Comparison of ENCODE assay signal across 29 cellular contexts in the genomic region with DNA sequence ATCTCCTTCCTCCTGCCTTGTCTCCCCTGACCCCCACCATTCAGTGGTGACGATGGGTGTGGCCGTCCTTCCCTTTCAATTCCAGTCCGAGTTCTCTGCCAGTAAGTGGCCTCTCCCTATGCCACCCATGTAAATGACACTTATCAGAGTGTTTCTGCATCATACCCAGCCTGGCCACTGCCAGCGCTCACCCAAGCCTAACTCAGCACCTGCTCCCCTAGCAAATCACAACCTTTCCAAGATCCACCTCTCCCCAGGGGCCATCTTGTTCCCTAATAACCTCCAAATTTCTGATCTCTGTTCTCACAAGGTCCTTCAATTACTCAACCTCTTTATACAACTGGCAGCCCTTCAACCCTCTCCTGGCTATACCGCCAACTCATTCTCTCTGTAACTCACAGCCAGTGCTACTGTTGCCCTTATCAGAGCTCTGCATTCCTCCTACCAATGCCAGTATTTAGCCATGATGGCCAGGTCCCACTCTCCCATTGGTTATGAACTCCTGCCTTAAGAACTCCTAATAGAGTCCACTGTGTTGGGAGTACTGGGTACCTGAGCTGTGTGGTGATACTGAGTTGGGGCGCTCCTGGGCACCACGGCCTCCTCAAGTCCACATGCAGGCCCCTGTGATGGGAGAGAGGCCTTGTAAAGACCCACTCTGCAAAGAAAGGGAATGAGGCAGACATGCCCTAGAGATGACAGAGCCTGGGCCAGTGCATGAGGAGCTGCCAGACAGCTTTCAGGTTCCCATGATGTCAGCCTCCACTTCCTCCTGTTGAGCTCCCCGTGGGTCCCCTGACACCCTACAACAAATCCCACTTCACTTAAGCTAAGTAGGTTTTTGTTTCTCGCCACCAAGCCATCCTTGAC.
DNase-seq lines count a peak whose midpoint lies in the region; ATAC-seq, FAIRE-seq and TF ChIP-seq lines count a peak whose summit lies in the region.
"Had no signal": no experiment of that assay in that cellular context is flagged by ENCODE, and none has a peak within 500 bp of the region (broad histone marks: within the 10 kb centered on the region; RNA-seq: fewer than 3 reads in every experiment).

No MANE protein-coding gene starts in this region.

- TF ChIP-seq CTCF in NB4 (IDR thresholded peaks at IDR 0.05; ENCODE audit: low read depth, low read length) (no peak), heart right ventricle (IDR thresholded peaks at IDR 0.05) (no peak), pancreas (IDR thresholded peaks at IDR 0.05) (no peak), H9 (conservative IDR thresholded peaks at IDR 0.05) (no peak)

- H2BK120ac ChIP-seq in H9 (ENCODE audit: low read depth, low read length, poor library complexity, severe bottlenecking): no peak overlapping the region

- no peak overlapping the region for H2BK5ac ChIP-seq in H9 (ENCODE audit: insufficient read length, low read length)

- H3K14ac ChIP-seq in H9 (ENCODE audit: insufficient read depth, low read length): no peak overlapping the region

- no peak overlapping the region for H2BK20ac ChIP-seq in H9 (ENCODE audit: low read depth, low read length, poor library complexity, severe bottlenecking)

- TF ChIP-seq POLR2A in NB4 (IDR thresholded peaks at IDR 0.05; ENCODE audit: extremely low read depth, insufficient read length): no peak

- intact Hi-C loops in heart right ventricle (cut with DNase I): loop anchor here in 1 of 10 donors (10.0 kb wide), 1 partner anchor 294 kb away; no protein-coding TSS in a partner anchor
- intact Hi-C loops in pancreas (cut with DNase I): loop anchor here in 1 of 3 donors (5.0 kb wide), 1 partner anchor 217 kb away; no protein-coding TSS in a partner anchor

- H3K27ac Mint-ChIP-seq in H9: peak overlapping the region in 1 of 3 experiments; percentile 59; a peak in 1 of 7 replicates
- H3K27ac Mint-ChIP-seq: activated CD8-positive, alpha-beta memory T cell treated with anti-CD3 and anti-CD28 coated beads, Interleukin-2, amount 10 ng/mL, durations not matched to agents 7 days and 5 days; stimulated activated naive CD8-positive, alpha-beta T cell treated with anti-CD3 and anti-CD28 coated beads, Interleukin-15, Interleukin-2, amounts not matched to agents 100 ng/mL and 50 ng/mL, for 24 hours; T-helper 17 cell had no signal

- ATAC-seq in heart right ventricle (peak in 6 of 8 donors; percentile 25 to 78 (median 62)), pancreas (peak; percentile 69 to 84 (median 78)), esophagus mucosa (no peak)
- no peak for ATAC-seq in stimulated activated naive CD8-positive, alpha-beta T cell treated with anti-CD3 and anti-CD28 coated beads, Interleukin-15, Interleukin-2, amounts not matched to agents 100 U/mL and 50 U/mL, for 24 hours
- ATAC-seq: activated CD4-positive, CD25-positive, alpha-beta regulatory T cell treated with anti-CD3 and anti-CD28 coated beads, Interleukin-2, amount 50 U/mL, for 24 hours; activated CD8-positive, alpha-beta memory T cell treated with anti-CD3 and anti-CD28 coated beads, Interleukin-2, amount 10 ng/mL, durations not matched to agents 7 days and 5 days; T-helper 17 cell had no signal

- H4K8ac ChIP-seq in H9 (replicated peaks; ENCODE audit: insufficient read length, low read depth, low read length): no peak overlapping the region

- H3K9me3 ChIP-seq in heart right ventricle: peaks cover 0 to 7% (median 0%) of the 10 kb centered on the region in 11 donors
- no peaks in the 10 kb centered on the region for H3K9me3 ChIP-seq in pancreas
- no peaks in the 10 kb centered on the region for H3K9me3 ChIP-seq in H9 (ENCODE audit: control insufficient read depth, low read depth, low read length)
- H3K9me3 ChIP-seq: tibial artery had no signal

- H3K4me3 ChIP-seq in NB4 (ENCODE audit: low read depth, low read length) (no peak overlapping the region), heart right ventricle (no peak overlapping the region), pancreas (no peak overlapping the region)
- H3K4me3 ChIP-seq: tibial artery had no signal

- DNase-seq in CD1c-positive myeloid dendritic cell (ENCODE audit: extremely low spot score) (peak; percentile 35), NB4 (ENCODE audit: low read depth) (peak; percentile 32), heart right ventricle (no peak), pancreas (peak in 3 of 6 donors; percentile 49 to 69 (median 59)), H9 (no peak)
- DNase-seq in stimulated activated naive CD8-positive, alpha-beta T cell treated with anti-CD3 and anti-CD28 coated beads, Interleukin-15, Interleukin-2, amounts not matched to agents 100 U/mL and 50 U/mL, for 24 hours: no peak
- DNase-seq: activated CD4-positive, alpha-beta T cell treated with anti-CD3 and anti-CD28 coated beads, Interleukin-2, amount 50 U/mL, for 4 hours; activated CD8-positive, alpha-beta memory T cell treated with anti-CD3 and anti-CD28 coated beads, Interleukin-2, amount 10 ng/mL, durations not matched to agents 7 days and 5 days; activated gamma-delta T cell treated with Interleukin-2 at 50 U/mL for 16 hours; activated T-cell treated with anti-CD3 and anti-CD28 coated beads, Interleukin-2, amount 50 U/mL, for 48 hours; cerebellar nuclear complex; DMS153; foreskin melanocyte; Karpas-422; kidney glomerular epithelial cell; mammary epithelial cell; NCI-H1436; NCI-H2107; NCI-H524 treated with DMSO at 0.1 percent for 48 hours; NK-92 treated with Interleukin-12 subunit alpha and Interleukin-12 subunit beta, amount 100 ng/mL, for 24 hours; PC-3; stimulated activated CD4-positive, alpha-beta T cell treated with anti-CD3 and anti-CD28 coated beads, Interleukin-1b, Interleukin-23, amount 100 ng/mL, for 48 hours; T-helper 17 cell; tibial artery had no signal

- H3K4me3 Mint-ChIP-seq in H9: no peak overlapping the region
- H3K4me3 Mint-ChIP-seq: activated CD8-positive, alpha-beta memory T cell treated with anti-CD3 and anti-CD28 coated beads, Interleukin-2, amount 10 ng/mL, durations not matched to agents 7 days and 5 days; neural crest cell; stimulated activated naive CD8-positive, alpha-beta T cell treated with anti-CD3 and anti-CD28 coated beads, Interleukin-15, Interleukin-2, amounts not matched to agents 100 ng/mL and 50 ng/mL, for 24 hours; T-helper 17 cell had no signal

- H3K27ac ChIP-seq in heart right ventricle (peak overlapping the region in 8 of 10 donors; percentile 3 to 48 (median 34)), pancreas (peak overlapping the region; percentile 48 to 78 (median 64)), H9 (ENCODE audit: insufficient read length, low read depth, low read length) (no peak overlapping the region)
- H3K27ac ChIP-seq: parathyroid adenoma, tibial artery had no signal

- H3K23ac ChIP-seq in H9 (ENCODE audit: insufficient read length, low read depth, low read length): no peak overlapping the region

- H3K9ac ChIP-seq in H9 (ENCODE audit: extremely low read depth, insufficient read length, low read length): no peak overlapping the region
- H3K9ac ChIP-seq: parathyroid adenoma had no signal

- peaks cover 3% of the 10 kb centered on the region for H3K27me3 Mint-ChIP-seq in H9 (ENCODE audit: low read depth)

- H2AK5ac ChIP-seq in H9 (ENCODE audit: insufficient read length, low read length): no peak overlapping the region

- H4K91ac ChIP-seq in H9 (ENCODE audit: insufficient read length, low read depth, low read length): no peak overlapping the region

- H3K36me3 Mint-ChIP-seq in H9 (ENCODE audit: insufficient read depth in 1 of 3, low read depth in 3 of 3): no peaks in the 10 kb centered on the region
- H3K36me3 Mint-ChIP-seq: activated CD8-positive, alpha-beta memory T cell treated with anti-CD3 and anti-CD28 coated beads, Interleukin-2, amount 10 ng/mL, durations not matched to agents 7 days and 5 days had no signal

- H2AFZ ChIP-seq in H9 (ENCODE audit: low read length): no peak overlapping the region
- H2AFZ ChIP-seq: parathyroid adenoma had no signal

- no peak overlapping the region for H3K4me2 ChIP-seq in H9 (ENCODE audit: insufficient read depth, insufficient read length, low read length)

- H4K20me1 ChIP-seq in H9 (ENCODE audit: control insufficient read depth, insufficient read depth, insufficient read length): no peaks in the 10 kb centered on the region

- no peak overlapping the region for H3K56ac ChIP-seq in H9 (ENCODE audit: insufficient read length, low read depth, low read length)

- no peak overlapping the region for H2BK12ac ChIP-seq in H9 (ENCODE audit: insufficient read length, low read depth, low read length)

- H3K36me3 ChIP-seq in heart right ventricle: no peaks in the 10 kb centered on the region
- no peaks in the 10 kb centered on the region for H3K36me3 ChIP-seq in pancreas
- H3K36me3 ChIP-seq: tibial artery had no signal

- H3K4ac ChIP-seq in H9 (ENCODE audit: low read depth, low read length): no peak overlapping the region

- WGBS in heart right ventricle, 2 donors: 66 to 68% methylated on average over 9 of the region's 9 CpGs
- 68 to 72% methylated on average over 9 of the region's 9 CpGs for WGBS in pancreas, 2 donors
- WGBS in H9 (ENCODE audit: extremely low coverage, insufficient read length, low lambda C conversion rate): no CpG with 5 or more reads among the region's 9 CpGs

- no peaks in the 10 kb centered on the region; a peak in 1 of 5 replicates for H3K9me3 Mint-ChIP-seq in H9
- H3K9me3 Mint-ChIP-seq: neural crest cell had no signal

- no peak overlapping the region for H4K5ac ChIP-seq in H9 (ENCODE audit: insufficient read length, low read depth, low read length)

- FAIRE-seq in pancreas (lab: Jason Lieb, UNC): no peak

- H3K18ac ChIP-seq in H9 (ENCODE audit: insufficient read length, low read depth, low read length): no peak overlapping the region

- no peak overlapping the region for H3T11ph ChIP-seq in H9 (ENCODE audit: low read length)

- H3K27me3 ChIP-seq in heart right ventricle (no peaks in the 10 kb centered on the region), pancreas (no peaks in the 10 kb centered on the region), H9 (ENCODE audit: insufficient read depth, low read length) (no peaks in the 10 kb centered on the region)
- H3K27me3 ChIP-seq: tibial artery had no signal

- no peaks in the 10 kb centered on the region for H3K79me2 ChIP-seq in H9 (ENCODE audit: insufficient read depth, low read length)
- H3K79me2 ChIP-seq: parathyroid adenoma had no signal

- no peak overlapping the region for H2BK15ac ChIP-seq in H9 (ENCODE audit: low read depth, low read length)

- H3K23me2 ChIP-seq in H9 (ENCODE audit: insufficient read length, low read depth, low read length, poor library complexity, severe bottlenecking): no peaks in the 10 kb centered on the region

- H3K4me1 Mint-ChIP-seq in H9: peaks cover 2 to 5% of the 10 kb centered on the region in 2 experiments; a peak in 2 of 4 replicates
- H3K4me1 Mint-ChIP-seq: neural crest cell had no signal

- H3K4me1 ChIP-seq in heart right ventricle: peaks cover 3 to 22% (median 8%) of the 10 kb centered on the region in 9 donors
- H3K4me1 ChIP-seq in pancreas: peaks cover 6 to 21% (median 13%) of the 10 kb centered on the region in 3 donors
- no peaks in the 10 kb centered on the region for H3K4me1 ChIP-seq in H9 (ENCODE audit: insufficient read depth, low read length)
- H3K4me1 ChIP-seq: parathyroid adenoma had no signal

- no peaks in the 10 kb centered on the region for H3K79me1 ChIP-seq in H9 (ENCODE audit: insufficient read depth, low read depth, low read length, poor library complexity, severe bottlenecking)

Comparison
In these comparisons a context has a peak if more than half of its experiments do, and no peak if none do; other contexts are left out.
1. DNase-seq: peak in CD1c-positive myeloid dendritic cell (single experiment) and NB4 (single experiment); none in heart right ventricle (0 of 2), stimulated activated naive CD8-positive, alpha-beta T cell treated with anti-CD3 and anti-CD28 coated beads, Interleukin-15, Interleukin-2, amounts not matched to agents 100 U/mL and 50 U/mL, for 24 hours (single experiment) and H9 (single experiment).
2. ATAC-seq: peak in heart right ventricle (6 of 8) and pancreas (4 of 4); none in stimulated activated naive CD8-positive, alpha-beta T cell treated with anti-CD3 and anti-CD28 coated beads, Interleukin-15, Interleukin-2, amounts not matched to agents 100 U/mL and 50 U/mL, for 24 hours (single experiment) and esophagus mucosa (single experiment).